In the genomic region with DNA sequence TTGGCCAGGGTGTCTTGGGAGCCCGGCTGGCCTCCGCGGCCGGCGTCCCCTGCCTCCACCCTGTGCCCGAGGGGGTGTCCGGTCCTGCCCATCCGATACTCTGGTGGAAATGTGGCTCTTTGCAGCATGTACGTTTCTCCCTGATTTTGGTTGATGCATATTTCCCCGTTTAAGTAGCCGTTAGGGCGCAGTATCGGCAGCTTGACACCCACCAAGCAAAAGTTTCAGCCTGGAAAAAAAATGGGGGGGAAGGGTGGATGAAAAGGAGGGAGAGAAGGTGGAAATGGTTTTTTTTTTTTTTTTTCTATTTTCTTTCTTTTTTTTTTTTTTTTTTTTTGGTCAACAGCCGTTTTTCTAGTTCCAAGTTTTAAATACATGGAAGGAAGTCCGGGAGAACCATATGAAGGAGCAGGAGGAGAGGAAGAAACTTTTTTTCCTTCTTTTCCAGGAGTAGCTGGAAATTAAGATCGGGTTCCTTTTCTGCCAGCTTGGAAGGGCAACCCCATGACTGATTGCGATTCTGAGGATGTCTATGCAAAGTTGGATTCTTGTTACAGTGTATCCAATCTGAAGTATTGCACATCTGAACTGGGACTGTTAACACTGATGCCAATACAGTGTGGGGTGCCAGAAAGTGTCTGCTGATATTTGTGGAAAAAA, we compare ENCODE assay signal across 8 cellular contexts. TPM values are rescaled to one million over a fixed set of nuclear protein-coding genes. Genes with fewer than 3 reads are reported as not detected.
A peak's percentile ranks its signal among the peaks of the same experiment; 100 is the strongest.
DNase-seq lines count a peak whose midpoint lies in the region; ATAC-seq and TF ChIP-seq lines count a peak whose summit lies in the region.

No MANE protein-coding gene starts in this region.

- H3K27ac ChIP-seq in thoracic aorta = peak overlapping the region; percentile 91 to 96

- intact Hi-C loops in Caco-2 (cut with micrococcal nuclease; ENCODE audit: unreplicated experiment) = loop anchor here (5.0 to 10.0 kb wide), 3 partner anchors 61 to 271 kb away; no protein-coding TSS in a partner anchor

- H3K36me3 Mint-ChIP-seq in Caco-2 (ENCODE audit: insufficient read depth, unreplicated experiment) = peaks cover 19% of the 10 kb centered on the region

- H3K4me3 Mint-ChIP-seq in Caco-2 (ENCODE audit: unreplicated experiment) = peak overlapping the region; percentile 93

- no peak for DNase-seq in Caco-2
- DNase-seq in LHCN-M2 (ENCODE audit: low read depth) = peak; percentile 50
- DNase-seq in astrocyte of the hippocampus (ENCODE audit: low read depth, low spot score) = peak; percentile 28
- DNase-seq in left kidney (ENCODE audit: low read depth, low spot score) = peak; percentile 55
- no peak for DNase-seq in thoracic aorta (ENCODE audit: low spot score)

- BruUV-seq in Caco-2 (replicated peaks; lab: Mats Ljungman, UMichigan) = TSS peak; percentile 40

- H3K4me1 Mint-ChIP-seq in Caco-2 (ENCODE audit: low read depth, unreplicated experiment) = peaks cover 18% of the 10 kb centered on the region

- H3K27ac Mint-ChIP-seq in Caco-2 (ENCODE audit: unreplicated experiment) = peak overlapping the region; percentile 71

- H3K9me3 ChIP-seq in Caco-2 (no peaks in the 10 kb centered on the region), thoracic aorta (no peaks in the 10 kb centered on the region)

- H3K4me3 ChIP-seq in Caco-2 (ENCODE audit: low read depth, low read length) (peak overlapping the region; percentile 82), thoracic aorta (peak overlapping the region; percentile 85)

- no peaks in the 10 kb centered on the region for H3K36me3 ChIP-seq in Caco-2 (ENCODE audit: control insufficient read depth, insufficient read depth, low read length)
- H3K36me3 ChIP-seq in thoracic aorta = no peaks in the 10 kb centered on the region

- POLR2A ChIA-PET in Caco-2 (lab: Charles Lee) = no interaction called here

- CTCF ChIA-PET in Caco-2 (lab: Charles Lee) = interaction anchor here (0.6 to 1.2 kb wide), 2 partner anchors 69 to 120 kb away, joined by 3 to 6 read pairs; no protein-coding TSS in a partner anchor

- TF ChIP-seq CTCF in Caco-2 (IDR thresholded peaks at IDR 0.05; ENCODE audit: insufficient read depth in 1 of 2, low read depth in 1 of 2, low read length in 1 of 2, severe bottlenecking in 1 of 2, unreplicated experiment in 1 of 2) (no peak), thoracic aorta (IDR thresholded peaks at IDR 0.05) (no peak)

- H3K27me3 Mint-ChIP-seq in Caco-2 (ENCODE audit: insufficient read depth, unreplicated experiment) = no peaks in the 10 kb centered on the region

- peaks cover 20% of the 10 kb centered on the region for H3K4me1 ChIP-seq in Caco-2
- H3K4me1 ChIP-seq in thoracic aorta (ENCODE audit: control insufficient read depth in 1 of 2, low read depth in 2 of 2) = peaks cover 35 to 41% of the 10 kb centered on the region in 2 donors

- H3K27me3 ChIP-seq in Caco-2 (replicated peaks; ENCODE audit: control insufficient read depth, insufficient read depth, low read length) = no peaks in the 10 kb centered on the region
- H3K27me3 ChIP-seq in thoracic aorta (replicated peaks; ENCODE audit: insufficient read depth) = no peaks in the 10 kb centered on the region

- ATAC-seq in thoracic aorta (ENCODE audit: insufficient number of reproducible peaks, low FRiP score, low read depth) (no peak), GM19397 (IDR thresholded peaks at IDR 0.05; ENCODE audit: unreplicated experiment) (no peak), HG03135 (IDR thresholded peaks at IDR 0.05; ENCODE audit: unreplicated experiment) (no peak), GM21528 (IDR thresholded peaks at IDR 0.05; ENCODE audit: low FRiP score, unreplicated experiment) (no peak)

- H3K9me3 Mint-ChIP-seq in Caco-2 (ENCODE audit: unreplicated experiment) = no peaks in the 10 kb centered on the region

RNA-seq across cellular contexts. Expression of a gene that starts 1.5 kb away (rescaled TPM):
- total RNA-seq in Caco-2 (2022) = 11.5 and 13.2 TPM in 2 replicates
- 20.5 TPM in 2 replicates for total RNA-seq in LHCN-M2 (2014; rRNA removed)
- 8.9 TPM for polyA plus RNA-seq in LHCN-M2 (2012)
- total RNA-seq in thoracic aorta = 10 to 100 TPM; 12.9 to 18.1 TPM

Comparison
In these comparisons a context has a peak if more than half of its experiments do, and no peak if none do; other contexts are left out.
1. DNase-seq: peak in LHCN-M2 (single experiment), astrocyte of the hippocampus (single experiment) and left kidney (single experiment); none in Caco-2 (0 of 2) and thoracic aorta (single experiment).